In the genomic region with DNA sequence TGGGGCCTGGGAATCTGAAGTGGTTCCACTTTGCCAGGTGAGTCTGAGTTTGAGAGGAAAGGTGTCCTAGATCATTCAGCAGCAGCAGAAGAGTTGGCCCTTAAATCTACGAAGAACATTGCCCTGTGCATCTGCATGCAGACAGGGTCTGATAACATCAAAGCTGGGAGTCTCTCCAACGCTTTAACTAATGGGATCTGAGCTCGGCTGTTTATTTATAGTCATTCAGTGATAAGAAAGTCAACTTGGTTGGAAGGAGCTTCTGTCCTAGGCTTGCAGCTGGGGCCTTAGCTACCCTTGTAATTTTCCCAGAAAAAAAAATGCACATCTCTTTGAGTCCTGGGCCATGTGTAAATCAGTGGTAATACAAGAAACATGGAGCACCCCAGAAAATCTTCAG, we compare ENCODE assay signal across 2 cellular contexts.
TF ChIP-seq lines count a peak whose summit lies in the region.

No MANE protein-coding gene starts in this region.

TF ChIP-seq in IMR-90, 13 proteins besides CTCF, POLR2A, EP300 and RAD21:
- TF ChIP-seq MAZ (IDR thresholded peaks at IDR 0.05; ENCODE audit: borderline replicate concordance, low read depth, low read length) (no peak), FOS (IDR thresholded peaks at IDR 0.05; ENCODE audit: low read depth, low read length) (no peak), SMC3 (IDR thresholded peaks at IDR 0.05; ENCODE audit: low read depth, low read length) (no peak), RCOR1 (IDR thresholded peaks at IDR 0.05; ENCODE audit: insufficient replicate concordance, low read length) (no peak), RFX5 (IDR thresholded peaks at IDR 0.05; ENCODE audit: low read depth, low read length) (no peak), MXI1 (IDR thresholded peaks at IDR 0.05; ENCODE audit: borderline replicate concordance, low read depth, low read length) (no peak), BHLHE40 (IDR thresholded peaks at IDR 0.05; ENCODE audit: low read depth, low read length) (no peak), MAFK (IDR thresholded peaks at IDR 0.05; ENCODE audit: low read depth, low read length) (no peak), NFE2L2 (IDR thresholded peaks at IDR 0.05; ENCODE audit: low read depth, low read length) (no peak), CEBPB (IDR thresholded peaks at IDR 0.05; ENCODE audit: low read depth, low read length) (no peak), CHD1 (IDR thresholded peaks at IDR 0.05; ENCODE audit: low read depth, low read length) (no peak)
- TF ChIP-seq, protein P1, sequence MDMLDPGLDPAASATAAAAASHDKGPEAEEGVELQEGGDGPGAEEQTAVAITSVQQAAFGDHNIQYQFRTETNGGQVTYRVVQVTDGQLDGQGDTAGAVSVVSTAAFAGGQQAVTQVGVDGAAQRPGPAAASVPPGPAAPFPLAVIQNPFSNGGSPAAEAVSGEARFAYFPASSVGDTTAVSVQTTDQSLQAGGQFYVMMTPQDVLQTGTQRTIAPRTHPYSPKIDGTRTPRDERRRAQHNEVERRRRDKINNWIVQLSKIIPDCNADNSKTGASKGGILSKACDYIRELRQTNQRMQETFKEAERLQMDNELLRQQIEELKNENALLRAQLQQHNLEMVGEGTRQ (IDR thresholded peaks at IDR 0.05; ENCODE audit: low read depth, low read length), result no peak
- TF ChIP-seq, protein P2, sequence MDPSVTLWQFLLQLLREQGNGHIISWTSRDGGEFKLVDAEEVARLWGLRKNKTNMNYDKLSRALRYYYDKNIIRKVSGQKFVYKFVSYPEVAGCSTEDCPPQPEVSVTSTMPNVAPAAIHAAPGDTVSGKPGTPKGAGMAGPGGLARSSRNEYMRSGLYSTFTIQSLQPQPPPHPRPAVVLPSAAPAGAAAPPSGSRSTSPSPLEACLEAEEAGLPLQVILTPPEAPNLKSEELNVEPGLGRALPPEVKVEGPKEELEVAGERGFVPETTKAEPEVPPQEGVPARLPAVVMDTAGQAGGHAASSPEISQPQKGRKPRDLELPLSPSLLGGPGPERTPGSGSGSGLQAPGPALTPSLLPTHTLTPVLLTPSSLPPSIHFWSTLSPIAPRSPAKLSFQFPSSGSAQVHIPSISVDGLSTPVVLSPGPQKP (IDR thresholded peaks at IDR 0.05; ENCODE audit: borderline replicate concordance, low read depth, low read length), result no peak
TF ChIP-seq in IMR-90: peak in this region for 0.

TF ChIP-seq in SK-N-SH, 30 proteins besides CTCF, POLR2A, EP300 and RAD21:
- peak; percentile 42; the same call in 1 of the 2 replicates for TF ChIP-seq TCF12 (IDR thresholded peaks at IDR 0.05)
- no peak for TF ChIP-seq JUND (IDR thresholded peaks at IDR 0.05)
- no peak for TF ChIP-seq SIN3A (IDR thresholded peaks at IDR 0.05; ENCODE audit: borderline replicate concordance, low read depth, low read length)
- no peak for TF ChIP-seq RXRA (IDR thresholded peaks at IDR 0.05; ENCODE audit: borderline replicate concordance, low read depth)
- TF ChIP-seq, protein P3, sequence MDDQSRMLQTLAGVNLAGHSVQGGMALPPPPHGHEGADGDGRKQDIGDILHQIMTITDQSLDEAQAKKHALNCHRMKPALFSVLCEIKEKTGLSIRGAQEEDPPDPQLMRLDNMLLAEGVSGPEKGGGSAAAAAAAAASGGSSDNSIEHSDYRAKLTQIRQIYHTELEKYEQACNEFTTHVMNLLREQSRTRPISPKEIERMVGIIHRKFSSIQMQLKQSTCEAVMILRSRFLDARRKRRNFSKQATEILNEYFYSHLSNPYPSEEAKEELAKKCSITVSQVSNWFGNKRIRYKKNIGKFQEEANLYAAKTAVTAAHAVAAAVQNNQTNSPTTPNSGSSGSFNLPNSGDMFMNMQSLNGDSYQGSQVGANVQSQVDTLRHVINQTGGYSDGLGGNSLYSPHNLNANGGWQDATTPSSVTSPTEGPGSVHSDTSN (IDR thresholded peaks at IDR 0.05), result peak; percentile 27; the same call in 1 of the 2 replicates
- peak; percentile 7; the same call in 1 of the 2 replicates for TF ChIP-seq NFIC (IDR thresholded peaks at IDR 0.05; ENCODE audit: borderline replicate concordance)
- TF ChIP-seq, protein P1 (IDR thresholded peaks at IDR 0.05; ENCODE audit: borderline replicate concordance, low read depth, low read length), result no peak
- TF ChIP-seq, protein P4, sequence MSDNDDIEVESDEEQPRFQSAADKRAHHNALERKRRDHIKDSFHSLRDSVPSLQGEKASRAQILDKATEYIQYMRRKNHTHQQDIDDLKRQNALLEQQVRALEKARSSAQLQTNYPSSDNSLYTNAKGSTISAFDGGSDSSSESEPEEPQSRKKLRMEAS (IDR thresholded peaks at IDR 0.05; ENCODE audit: low read depth), result no peak
- TF ChIP-seq MEF2A (IDR thresholded peaks at IDR 0.05; ENCODE audit: borderline replicate concordance, low read depth), result 0 out of 2 replicates have a peak, but pooled peaks have one; percentile 33
TF ChIP-seq in SK-N-SH: peak in this region for 4.
